In the genomic region with DNA sequence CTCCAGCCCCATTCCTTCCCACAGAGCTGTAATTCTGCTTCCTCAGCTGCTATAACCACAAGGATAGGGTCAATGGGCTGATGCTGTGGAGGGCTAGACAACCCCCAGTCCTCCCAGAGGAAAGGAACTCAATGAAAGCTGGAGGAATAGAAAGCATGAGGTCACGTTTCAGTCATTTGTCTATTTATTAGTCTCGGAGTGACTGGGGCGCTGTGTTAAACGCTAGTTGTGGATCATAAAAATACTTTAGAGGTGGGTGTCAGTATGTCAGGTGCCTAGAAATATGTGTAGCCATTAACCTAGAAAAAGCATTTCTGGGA, we compare ENCODE assay signal across 11 cellular contexts. TPM values are rescaled to one million over a fixed set of nuclear protein-coding genes. Genes with fewer than 3 reads are reported as not detected.
DNase-seq lines count a peak whose midpoint lies in the region; ATAC-seq and TF ChIP-seq lines count a peak whose summit lies in the region.
"Had no signal": no experiment of that assay in that cellular context is flagged by ENCODE, and none has a peak within 500 bp of the region (broad histone marks: within the 10 kb centered on the region; RNA-seq: fewer than 3 reads in every experiment).

No MANE protein-coding gene starts in this region.

- CTCF ChIA-PET in mammary epithelial cell (lab: Charles Lee; ENCODE audit: low non-redundant PET): no interaction called here

- no peak overlapping the region for H3K23ac ChIP-seq in mesendoderm (ENCODE audit: low read length)

- no peak overlapping the region for H3K18ac ChIP-seq in mesendoderm (ENCODE audit: low read length)

- in situ Hi-C loops in mammary epithelial cell (cut with MboI; ENCODE audit: low sequenced_read_pairs in 2 of 2): loop anchor here in 1 of 2 donors (25.0 kb wide), 1 partner anchor 290 kb away; the partner anchor contains the start of gene ZNHIT3

- H2BK15ac ChIP-seq in mesendoderm (replicated peaks; ENCODE audit: low read depth): no peak overlapping the region

- no peaks in the 10 kb centered on the region for H3K9me2 ChIP-seq in hepatocyte (replicated peaks; ENCODE audit: insufficient read depth)

- H3K4me1 ChIP-seq in hepatocyte (ENCODE audit: insufficient read depth): no peaks in the 10 kb centered on the region
- H3K4me1 ChIP-seq in mammary epithelial cell (ENCODE audit: insufficient read depth, low read length): no peaks in the 10 kb centered on the region
- peaks cover 8% of the 10 kb centered on the region for H3K4me1 ChIP-seq in mesendoderm (ENCODE audit: control insufficient read depth, low read depth, low read length)

- no peak for TF ChIP-seq CTCF in hepatocyte (IDR thresholded peaks at IDR 0.05; ENCODE audit: poor library complexity)
- no peak for TF ChIP-seq CTCF in mammary epithelial cell (conservative IDR thresholded peaks at IDR 0.05 in 1 of 2, IDR thresholded peaks at IDR 0.05 in 1 of 2; ENCODE audit: extremely low read depth in 1 of 2, insufficient read depth in 1 of 2, low read depth in 1 of 2, low read length in 2 of 2)

- peak; percentile 49 for DNase-seq in hepatocyte (ENCODE audit: low spot score)
- DNase-seq in mammary epithelial cell: no peak
- DNase-seq in NCI-H1417 (lab: John Stamatoyannopoulos, UW): no peak
- DNase-seq in cortex of kidney (lab: John Stamatoyannopoulos, UW): no peak
- DNase-seq in mesendoderm: no peak
- DNase-seq: NCI-H1105 treated with DMSO at 0.1 percent for 48 hours had no signal

- BruUV-seq in mammary epithelial cell (replicated peaks; lab: Mats Ljungman, UMichigan): no TSS peak

- H3K27ac ChIP-seq in hepatocyte (peak overlapping the region; percentile 32), mammary epithelial cell (ENCODE audit: insufficient read depth, low read depth, low read length) (no peak overlapping the region), mesendoderm (ENCODE audit: low read depth, low read length) (no peak overlapping the region)

- 66% methylated on average over 4 of the region's 4 CpGs for WGBS in hepatocyte (ENCODE audit: low lambda C conversion rate, missing lambda C conversion rate)
- 84% methylated on average over 4 of the region's 4 CpGs for WGBS in mammary epithelial cell (ENCODE audit: low coverage, missing lambda C conversion rate)
- no CpG with 5 or more reads among the region's 4 CpGs for WGBS in mesendoderm (ENCODE audit: extremely low coverage, insufficient coverage, low lambda C conversion rate)

- H3K36me3 ChIP-seq in hepatocyte (replicated peaks; ENCODE audit: insufficient read depth, low read depth) (no peaks in the 10 kb centered on the region), mammary epithelial cell (ENCODE audit: insufficient read depth, low read length) (no peaks in the 10 kb centered on the region), mesendoderm (ENCODE audit: control insufficient read depth, insufficient read depth, low read length) (no peaks in the 10 kb centered on the region)
- H3K36me3 ChIP-seq: heart right ventricle had no signal

- H3K4me2 ChIP-seq in hepatocyte (no peak overlapping the region), mammary epithelial cell (ENCODE audit: insufficient read depth, low read depth, low read length) (no peak overlapping the region), mesendoderm (ENCODE audit: low read length) (no peak overlapping the region)

- no peak overlapping the region for H2BK5ac ChIP-seq in mesendoderm (ENCODE audit: low read length)

- no peak overlapping the region for H3K4me3 ChIP-seq in hepatocyte
- H3K4me3 ChIP-seq in mammary epithelial cell (replicated peaks in 1 of 3; ENCODE audit: insufficient read depth in 1 of 3, low read depth in 2 of 3, low read length in 3 of 3): no peak overlapping the region
- H3K4me3 ChIP-seq in mesendoderm (ENCODE audit: low read length): no peak overlapping the region
- H3K4me3 ChIP-seq: heart right ventricle had no signal

- no peaks in the 10 kb centered on the region for H3K9me3 ChIP-seq in hepatocyte (ENCODE audit: low read depth)
- no peaks in the 10 kb centered on the region for H3K9me3 ChIP-seq in mammary epithelial cell (replicated peaks; ENCODE audit: insufficient read depth, low read length)
- H3K9me3 ChIP-seq: heart right ventricle had no signal

- no peak overlapping the region for H3K9ac ChIP-seq in mammary epithelial cell (ENCODE audit: insufficient read depth, low read length)
- H3K9ac ChIP-seq in mesendoderm (ENCODE audit: low read length): no peak overlapping the region

- intact Hi-C loops in mammary epithelial cell (cut with micrococcal nuclease): no loop called here

- H2AFZ ChIP-seq in hepatocyte: no peak overlapping the region
- no peak overlapping the region for H2AFZ ChIP-seq in mammary epithelial cell (ENCODE audit: low read depth, low read length)

- H4K5ac ChIP-seq in mesendoderm (ENCODE audit: low read length): no peak overlapping the region

- dilution Hi-C loops in mammary epithelial cell (cut with HindIII; ENCODE audit: low sequenced_read_pairs): no loop called here

- no peak overlapping the region for H2BK120ac ChIP-seq in mesendoderm (ENCODE audit: low read depth, low read length)

- H4K20me1 ChIP-seq in hepatocyte (ENCODE audit: insufficient read depth, poor library complexity, severe bottlenecking) (no peaks in the 10 kb centered on the region), mammary epithelial cell (ENCODE audit: insufficient read depth, low read length) (no peaks in the 10 kb centered on the region)

- no peak overlapping the region for H3K56ac ChIP-seq in mesendoderm (ENCODE audit: low read length)

- H4K8ac ChIP-seq in mesendoderm (ENCODE audit: low read depth, low read length): no peak overlapping the region

- peak; percentile 16 for ATAC-seq in GM18502 (IDR thresholded peaks at IDR 0.05; ENCODE audit: poor library complexity, unreplicated experiment)
- ATAC-seq in GM21515 (IDR thresholded peaks at IDR 0.05; ENCODE audit: unreplicated experiment): peak; percentile 20
- peak; percentile 27 for ATAC-seq in HG03354 (IDR thresholded peaks at IDR 0.05; ENCODE audit: poor library complexity, severe bottlenecking, unreplicated experiment)
- ATAC-seq: WTC11 had no signal

- H3K79me1 ChIP-seq in mesendoderm (ENCODE audit: low read length): no peaks in the 10 kb centered on the region

- no peaks in the 10 kb centered on the region for H3K79me2 ChIP-seq in hepatocyte
- no peaks in the 10 kb centered on the region for H3K79me2 ChIP-seq in mammary epithelial cell (ENCODE audit: insufficient read depth, low read length)
- no peaks in the 10 kb centered on the region for H3K79me2 ChIP-seq in mesendoderm (ENCODE audit: control insufficient read depth, insufficient read depth, low read length)

- H2AK5ac ChIP-seq in mesendoderm (ENCODE audit: low read length): no peak overlapping the region

- H3K4ac ChIP-seq in mesendoderm (ENCODE audit: low read depth, low read length): no peak overlapping the region

- H3K27me3 ChIP-seq in hepatocyte: peaks cover 2% of the 10 kb centered on the region
- no peaks in the 10 kb centered on the region for H3K27me3 ChIP-seq in mammary epithelial cell (ENCODE audit: insufficient read depth, low read length)
- no peaks in the 10 kb centered on the region for H3K27me3 ChIP-seq in mesendoderm (ENCODE audit: insufficient read depth, low read length, poor library complexity)

RNA-seq across cellular contexts. Expression of gene CCL3L1, which starts 0.8 kb away (rescaled TPM):
- total RNA-seq in hepatocyte (4.6 and 5.7 TPM in 2 replicates), mammary epithelial cell (not detected)
- polyA plus RNA-seq in hepatocyte (7.1 and 9.6 TPM in 2 replicates), mammary epithelial cell (not detected)
- polyA minus RNA-seq in mammary epithelial cell: not detected
- 0.35 TPM for polyA plus RNA-seq in mesendoderm (2013, experiment 1 of 2)
- polyA plus RNA-seq in mesendoderm (2013, experiment 2 of 2): 0.36 TPM
- total RNA-seq: WTC11 had no signal

RNA-seq across cellular contexts. Expression of gene CCL4L2, which starts 13.5 kb away (rescaled TPM):
- total RNA-seq in hepatocyte (12.2 and 12.8 TPM in 2 replicates), mammary epithelial cell (not detected)
- polyA plus RNA-seq in hepatocyte (20.8 and 78.8 TPM in 2 replicates), mammary epithelial cell (not detected)
- not detected for polyA minus RNA-seq in mammary epithelial cell
- not detected for polyA plus RNA-seq in mesendoderm (2013, experiment 1 of 2)
- polyA plus RNA-seq in mesendoderm (2013, experiment 2 of 2): not detected
- total RNA-seq: WTC11 had no signal

RNA-seq across cellular contexts. Expression of gene TBC1D3B, which starts 20.9 kb away (rescaled TPM):
- total RNA-seq in hepatocyte (2.0 TPM in 1 of 2 replicates, not detected in the other), mammary epithelial cell (1 to 10 TPM in 1 of 2 donors, under 1 TPM in 1; 0.50 to 9.5 TPM)
- polyA plus RNA-seq in hepatocyte (4.7 and 7.8 TPM in 2 replicates), mammary epithelial cell (0.79 TPM)
- not detected for polyA minus RNA-seq in mammary epithelial cell
- 0.60 TPM for polyA plus RNA-seq in mesendoderm (2013, experiment 1 of 2)
- polyA plus RNA-seq in mesendoderm (2013, experiment 2 of 2): 0.60 TPM

Comparison
In these comparisons a context has a peak if more than half of its experiments do, and no peak if none do; other contexts are left out.
1. RNA of gene CCL4L2, which starts 13.5 kb away (total RNA-seq): 12.2 to 12.8 TPM in hepatocyte; not detected in mammary epithelial cell; every median in the first group is over 10 times any median in the second.
2. Peak in every context shown above with its lines, with median percentiles within 50 percentile points of each other: ATAC-seq.